ENCODE assay signal across 1 cellular context in the genomic region with DNA sequence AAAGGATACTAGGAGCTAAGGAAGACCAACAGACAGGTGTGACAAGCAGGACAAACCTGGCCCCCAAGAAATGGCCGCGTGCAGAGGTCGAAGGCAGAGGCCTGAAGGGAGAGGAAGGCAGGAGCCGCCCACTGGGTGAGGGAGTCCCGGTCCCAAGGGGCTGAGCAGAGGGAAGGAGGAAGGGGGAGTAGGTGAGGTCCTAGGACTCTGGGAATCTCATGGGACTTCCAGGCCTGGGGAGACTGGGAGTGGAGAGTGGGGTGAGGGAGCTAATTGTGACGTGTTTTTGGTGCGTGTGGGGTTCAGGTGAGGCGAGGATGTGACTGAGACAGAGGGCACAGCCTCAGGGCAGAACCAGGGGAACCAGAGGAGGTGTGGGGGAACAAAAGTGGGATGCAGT.
A peak's percentile ranks its signal among the peaks of the same experiment; 100 is the strongest.
TF ChIP-seq lines count a peak whose summit lies in the region.

No MANE protein-coding gene starts in this region.

TF ChIP-seq in K562, 482 proteins besides CTCF, POLR2A, EP300 and RAD21:
- TF ChIP-seq IRF2 (CRISPR knock-in tag; IDR thresholded peaks at IDR 0.05) (no peak), SNRNP70 (optimal IDR thresholded peaks at IDR 0.05; ENCODE audit: low read depth, low read length) (no peak), FOSL1 (tag; conservative IDR thresholded peaks at IDR 0.05) (0 out of 2 replicates have a peak, but pooled peaks have one; percentile 0)
